ENCODE assay signal across 29 cellular contexts in the genomic region with DNA sequence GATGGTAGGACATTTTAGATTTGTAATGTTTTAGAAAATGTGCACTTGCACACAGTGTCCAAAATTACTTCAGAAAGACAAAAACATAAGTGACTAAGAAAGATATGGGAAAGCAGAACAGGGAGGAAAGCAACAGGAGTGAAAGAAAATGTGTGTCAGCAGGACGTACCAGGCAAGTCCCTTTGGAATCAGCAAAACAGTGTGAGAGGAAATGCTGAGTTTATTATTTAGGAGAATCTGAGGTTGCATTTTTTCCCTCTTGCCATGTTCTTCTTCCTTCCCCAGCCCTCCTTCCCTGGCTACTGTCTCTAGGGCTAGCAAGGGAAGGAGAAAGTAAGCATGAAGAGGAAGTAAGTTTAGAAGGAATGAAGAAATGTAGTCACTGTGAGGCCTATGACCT.
DNase-seq lines count a peak whose midpoint lies in the region; ATAC-seq and TF ChIP-seq lines count a peak whose summit lies in the region.
"Had no signal": no experiment of that assay in that cellular context is flagged by ENCODE, and none has a peak within 500 bp of the region (broad histone marks: within the 10 kb centered on the region; RNA-seq: fewer than 3 reads in every experiment).

No MANE protein-coding gene starts in this region.

- H3K36me3 ChIP-seq in liver (ENCODE audit: control insufficient read depth in 4 of 4, insufficient read depth in 3 of 4, low read depth in 1 of 4, low read length in 3 of 4) = no peaks in the 10 kb centered on the region
- H3K36me3 ChIP-seq in colonic mucosa = no peaks in the 10 kb centered on the region
- H3K36me3 ChIP-seq: adrenal gland, breast epithelium, tibial artery had no signal

- peaks cover 17% of the 10 kb centered on the region for H3K9me3 Mint-ChIP-seq in dendritic cell treated with granulocyte-macrophage colony-stimulating factor and Interleukin-4, amounts not matched to agents 40 ng/mL and 50 ng/mL, for 4 days

- H3K27ac Mint-ChIP-seq in dendritic cell treated with granulocyte-macrophage colony-stimulating factor and Interleukin-4, amounts not matched to agents 40 ng/mL and 50 ng/mL, for 4 days = peak overlapping the region; percentile 91
- H3K27ac Mint-ChIP-seq: B cell; progenitor cell of endocrine pancreas; T-helper 1 cell treated with Interleukin-12 subunit alpha and Interleukin-12 subunit beta and Interleukin-4 antibody, amounts not matched to agents 30 μg/mL and 1 μg/mL, for 36 hours had no signal

- H3K4me1 Mint-ChIP-seq in dendritic cell treated with granulocyte-macrophage colony-stimulating factor and Interleukin-4, amounts not matched to agents 40 ng/mL and 50 ng/mL, for 4 days (ENCODE audit: low read depth) = peaks cover 40% of the 10 kb centered on the region
- H3K4me1 Mint-ChIP-seq: B cell, neural crest cell had no signal

- TF ChIP-seq CTCF in liver (IDR thresholded peaks at IDR 0.05; ENCODE audit: low read depth, low read length, missing input control) (no peak), colonic mucosa (IDR thresholded peaks at IDR 0.05) (no peak)

- no peak overlapping the region for H3K27ac ChIP-seq in liver (ENCODE audit: low read depth in 1 of 2, low read length in 2 of 2)
- H3K27ac ChIP-seq in colonic mucosa = no peak overlapping the region
- H3K27ac ChIP-seq: 22Rv1, breast epithelium, HL-60, tibial artery had no signal

- DNase-seq in NOMO-1 treated with DMSO at 0.1 percent for 48 hours (lab: John Stamatoyannopoulos, UW; ENCODE audit: unreplicated experiment) (peak; percentile 2), NOMO-1 treated with dmso at 0.1 percent for 144 hours (lab: John Stamatoyannopoulos, UW; ENCODE audit: unreplicated experiment) (no peak), colonic mucosa (no peak)
- DNase-seq in activated CD4-positive, CD25-positive, alpha-beta regulatory T cell treated with anti-CD3 and anti-CD28 coated beads, Interleukin-2, amount 50 U/mL, for 72 hours = no peak
- DNase-seq: activated effector memory CD4-positive, alpha-beta T cell treated with anti-CD3 and anti-CD28 coated beads, Interleukin-2, amount 50 U/mL, for 16 hours; COR-L47; dermis blood vessel endothelial cell; hypothalamus; IMR-90; MM.1S; NCI-H1694 treated with DMSO at 0.1 percent for 48 hours; NCI-H774; PC-3; small intestine; stimulated activated CD4-positive, alpha-beta T cell treated with anti-CD3 and anti-CD28 coated beads, Interleukin-2, amount 100 ng/mL, for 48 hours; stimulated activated naive CD4-positive, alpha-beta T cell treated with Interleukin-2 at 50 U/mL for 16 hours had no signal

- no peak overlapping the region for H3K9ac ChIP-seq in liver (ENCODE audit: low read depth in 1 of 2, low read length in 2 of 2)
- H3K9ac ChIP-seq in colonic mucosa (ENCODE audit: low read depth in 2 of 2, low read length in 2 of 2) = no peak overlapping the region

- peaks cover 0 to 2% (median under 1%) of the 10 kb centered on the region in 4 donors for H3K9me3 ChIP-seq in liver (ENCODE audit: control insufficient read depth in 4 of 4, low read length in 3 of 4)
- no peaks in the 10 kb centered on the region for H3K9me3 ChIP-seq in colonic mucosa
- H3K9me3 ChIP-seq: adrenal gland, breast epithelium, tibial artery had no signal

- H3K4me1 ChIP-seq in liver (ENCODE audit: control insufficient read depth in 4 of 4, insufficient read depth in 4 of 4, low read length in 3 of 4) (no peaks in the 10 kb centered on the region), colonic mucosa (no peaks in the 10 kb centered on the region)
- H3K4me1 ChIP-seq: adrenal gland, breast epithelium, tibial artery had no signal

- H3K27me3 ChIP-seq in liver (ENCODE audit: control insufficient read depth in 4 of 4, insufficient read depth in 4 of 4, low read length in 3 of 4) = no peaks in the 10 kb centered on the region
- H3K27me3 ChIP-seq in colonic mucosa = no peaks in the 10 kb centered on the region
- H3K27me3 ChIP-seq: adrenal gland, tibial artery had no signal

- TF ChIP-seq RAD21 in liver (IDR thresholded peaks at IDR 0.05) = no peak

- intact Hi-C loops in dendritic cell treated with granulocyte-macrophage colony-stimulating factor and Interleukin-4, amounts not matched to agents 40 ng/mL and 50 ng/mL, for 4 days (cut with micrococcal nuclease) = no loop called here
- intact Hi-C loops in colonic mucosa (cut with DNase I) = no loop called here

- H3K36me3 Mint-ChIP-seq in dendritic cell treated with granulocyte-macrophage colony-stimulating factor and Interleukin-4, amounts not matched to agents 40 ng/mL and 50 ng/mL, for 4 days (ENCODE audit: low read depth) = peaks cover 4% of the 10 kb centered on the region

- WGBS in liver = 57% methylated on average over 1 of the region's 1 CpG

- H3K4me3 Mint-ChIP-seq in dendritic cell treated with granulocyte-macrophage colony-stimulating factor and Interleukin-4, amounts not matched to agents 40 ng/mL and 50 ng/mL, for 4 days = no peak overlapping the region
- H3K4me3 Mint-ChIP-seq: B cell; neural crest cell; T-helper 1 cell treated with Interleukin-12 subunit alpha and Interleukin-12 subunit beta and Interleukin-4 antibody, amounts not matched to agents 30 μg/mL and 1 μg/mL, for 36 hours had no signal

- no peak for ATAC-seq in GM19452 (IDR thresholded peaks at IDR 0.05; ENCODE audit: unreplicated experiment)
- no peak for ATAC-seq in GM18867 (IDR thresholded peaks at IDR 0.05; ENCODE audit: unreplicated experiment)
- ATAC-seq: PC-3 had no signal

- no peak overlapping the region for H3K4me3 ChIP-seq in liver (ENCODE audit: low read depth in 1 of 3, low read length in 3 of 3)
- no peak overlapping the region for H3K4me3 ChIP-seq in colonic mucosa
- H3K4me3 ChIP-seq: adrenal gland, breast epithelium, tibial artery had no signal

- no peaks in the 10 kb centered on the region for H3K27me3 Mint-ChIP-seq in dendritic cell treated with granulocyte-macrophage colony-stimulating factor and Interleukin-4, amounts not matched to agents 40 ng/mL and 50 ng/mL, for 4 days
- H3K27me3 Mint-ChIP-seq: progenitor cell of endocrine pancreas had no signal

TF ChIP-seq in liver, 16 proteins besides CTCF, POLR2A, EP300 and RAD21 (continues in another document):
- no peak for TF ChIP-seq HNF4A (conservative IDR thresholded peaks at IDR 0.05)
- TF ChIP-seq FOXA1 (IDR thresholded peaks at IDR 0.05) = no peak
- no peak for TF ChIP-seq TAF1 (conservative IDR thresholded peaks at IDR 0.05)
- peak; percentile 17 for TF ChIP-seq SP1 (IDR thresholded peaks at IDR 0.05)
- TF ChIP-seq, protein P1, sequence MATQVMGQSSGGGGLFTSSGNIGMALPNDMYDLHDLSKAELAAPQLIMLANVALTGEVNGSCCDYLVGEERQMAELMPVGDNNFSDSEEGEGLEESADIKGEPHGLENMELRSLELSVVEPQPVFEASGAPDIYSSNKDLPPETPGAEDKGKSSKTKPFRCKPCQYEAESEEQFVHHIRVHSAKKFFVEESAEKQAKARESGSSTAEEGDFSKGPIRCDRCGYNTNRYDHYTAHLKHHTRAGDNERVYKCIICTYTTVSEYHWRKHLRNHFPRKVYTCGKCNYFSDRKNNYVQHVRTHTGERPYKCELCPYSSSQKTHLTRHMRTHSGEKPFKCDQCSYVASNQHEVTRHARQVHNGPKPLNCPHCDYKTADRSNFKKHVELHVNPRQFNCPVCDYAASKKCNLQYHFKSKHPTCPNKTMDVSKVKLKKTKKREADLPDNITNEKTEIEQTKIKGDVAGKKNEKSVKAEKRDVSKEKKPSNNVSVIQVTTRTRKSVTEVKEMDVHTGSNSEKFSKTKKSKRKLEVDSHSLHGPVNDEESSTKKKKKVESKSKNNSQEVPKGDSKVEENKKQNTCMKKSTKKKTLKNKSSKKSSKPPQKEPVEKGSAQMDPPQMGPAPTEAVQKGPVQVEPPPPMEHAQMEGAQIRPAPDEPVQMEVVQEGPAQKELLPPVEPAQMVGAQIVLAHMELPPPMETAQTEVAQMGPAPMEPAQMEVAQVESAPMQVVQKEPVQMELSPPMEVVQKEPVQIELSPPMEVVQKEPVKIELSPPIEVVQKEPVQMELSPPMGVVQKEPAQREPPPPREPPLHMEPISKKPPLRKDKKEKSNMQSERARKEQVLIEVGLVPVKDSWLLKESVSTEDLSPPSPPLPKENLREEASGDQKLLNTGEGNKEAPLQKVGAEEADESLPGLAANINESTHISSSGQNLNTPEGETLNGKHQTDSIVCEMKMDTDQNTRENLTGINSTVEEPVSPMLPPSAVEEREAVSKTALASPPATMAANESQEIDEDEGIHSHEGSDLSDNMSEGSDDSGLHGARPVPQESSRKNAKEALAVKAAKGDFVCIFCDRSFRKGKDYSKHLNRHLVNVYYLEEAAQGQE (IDR thresholded peaks at IDR 0.05) = no peak
- no peak for TF ChIP-seq JUND (IDR thresholded peaks at IDR 0.05)
- TF ChIP-seq NR2F2 (IDR thresholded peaks at IDR 0.05) = no peak
- peak in 1 of 2 donors; percentile 14 for TF ChIP-seq RXRA (IDR thresholded peaks at IDR 0.05)
- TF ChIP-seq FOXA2 (IDR thresholded peaks at IDR 0.05) = no peak
- no peak for TF ChIP-seq GABPA (IDR thresholded peaks at IDR 0.05 in 1 of 2, conservative IDR thresholded peaks at IDR 0.05 in 1 of 2)
- TF ChIP-seq, protein P2, sequence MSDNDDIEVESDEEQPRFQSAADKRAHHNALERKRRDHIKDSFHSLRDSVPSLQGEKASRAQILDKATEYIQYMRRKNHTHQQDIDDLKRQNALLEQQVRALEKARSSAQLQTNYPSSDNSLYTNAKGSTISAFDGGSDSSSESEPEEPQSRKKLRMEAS (IDR thresholded peaks at IDR 0.05) = peak; percentile 34
- TF ChIP-seq, protein P3, sequence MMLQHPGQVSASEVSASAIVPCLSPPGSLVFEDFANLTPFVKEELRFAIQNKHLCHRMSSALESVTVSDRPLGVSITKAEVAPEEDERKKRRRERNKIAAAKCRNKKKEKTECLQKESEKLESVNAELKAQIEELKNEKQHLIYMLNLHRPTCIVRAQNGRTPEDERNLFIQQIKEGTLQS (IDR thresholded peaks at IDR 0.05) = no peak
- TF ChIP-seq EGR1 (IDR thresholded peaks at IDR 0.05; ENCODE audit: low read depth in 2 of 2) = no peak
- TF ChIP-seq HNF4G (IDR thresholded peaks at IDR 0.05) = no peak
- TF ChIP-seq, protein P4, sequence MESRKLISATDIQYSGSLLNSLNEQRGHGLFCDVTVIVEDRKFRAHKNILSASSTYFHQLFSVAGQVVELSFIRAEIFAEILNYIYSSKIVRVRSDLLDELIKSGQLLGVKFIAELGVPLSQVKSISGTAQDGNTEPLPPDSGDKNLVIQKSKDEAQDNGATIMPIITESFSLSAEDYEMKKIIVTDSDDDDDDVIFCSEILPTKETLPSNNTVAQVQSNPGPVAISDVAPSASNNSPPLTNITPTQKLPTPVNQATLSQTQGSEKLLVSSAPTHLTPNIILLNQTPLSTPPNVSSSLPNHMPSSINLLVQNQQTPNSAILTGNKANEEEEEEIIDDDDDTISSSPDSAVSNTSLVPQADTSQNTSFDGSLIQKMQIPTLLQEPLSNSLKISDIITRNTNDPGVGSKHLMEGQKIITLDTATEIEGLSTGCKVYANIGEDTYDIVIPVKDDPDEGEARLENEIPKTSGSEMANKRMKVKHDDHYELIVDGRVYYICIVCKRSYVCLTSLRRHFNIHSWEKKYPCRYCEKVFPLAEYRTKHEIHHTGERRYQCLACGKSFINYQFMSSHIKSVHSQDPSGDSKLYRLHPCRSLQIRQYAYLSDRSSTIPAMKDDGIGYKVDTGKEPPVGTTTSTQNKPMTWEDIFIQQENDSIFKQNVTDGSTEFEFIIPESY (IDR thresholded peaks at IDR 0.05) = no peak
